In genomic region chr13:101155920-101156319, GRCh38 we compare ENCODE assay signal across 13 cellular contexts.
DNase-seq lines count a peak whose midpoint lies in the region; ATAC-seq, FAIRE-seq and TF ChIP-seq lines count a peak whose summit lies in the region.
"Had no signal": no experiment of that assay in that cellular context is flagged by ENCODE, and none has a peak within 500 bp of the region (broad histone marks: within the 10 kb centered on the region; RNA-seq: fewer than 3 reads in every experiment).

No MANE protein-coding gene starts in this region.

- H3K4me3 Mint-ChIP-seq in astrocyte (ENCODE audit: unreplicated experiment) = no peak overlapping the region
- H3K4me3 Mint-ChIP-seq: activated T-helper 17 cell treated with anti-CD3 and anti-CD28 coated beads, Interleukin-2, amount 50 U/mL, for 72 hours had no signal

- no peaks in the 10 kb centered on the region for H3K27me3 Mint-ChIP-seq in astrocyte (ENCODE audit: low read depth, unreplicated experiment)

- H3K36me3 Mint-ChIP-seq in astrocyte (ENCODE audit: low read depth, unreplicated experiment) = no peaks in the 10 kb centered on the region

- H3K4me1 ChIP-seq in astrocyte (ENCODE audit: insufficient read depth, low read length) = no peaks in the 10 kb centered on the region

- no peak overlapping the region for H3K4me3 ChIP-seq in astrocyte (ENCODE audit: insufficient read depth, low read depth, low read length)

- no peak overlapping the region for H3K27ac Mint-ChIP-seq in astrocyte (ENCODE audit: unreplicated experiment)
- H3K27ac Mint-ChIP-seq: activated T-helper 17 cell treated with anti-CD3 and anti-CD28 coated beads, Interleukin-2, amount 50 U/mL, for 72 hours had no signal

- FAIRE-seq in astrocyte (lab: Jason Lieb, UNC) = no peak

- H3K9ac ChIP-seq in astrocyte (ENCODE audit: low read length) = no peak overlapping the region

- no peaks in the 10 kb centered on the region for H3K79me2 ChIP-seq in astrocyte (ENCODE audit: insufficient read depth, low read length)

- H4K20me1 ChIP-seq in astrocyte (ENCODE audit: insufficient read depth, low read length) = no peaks in the 10 kb centered on the region

- CTCF ChIA-PET in GM10248 (lab: Yijun Ruan, JAX) = interaction anchor here (1.0 to 4.2 kb wide), 3 partner anchors 11 to 30 kb away, joined by 3 to 32 read pairs (median 4); no protein-coding TSS in a partner anchor

- TF ChIP-seq CTCF in GM10248 (IDR thresholded peaks at IDR 0.05; ENCODE audit: control extremely low read depth, extremely low read depth, low read depth, missing control alignments) (peak; percentile 15), astrocyte (IDR thresholded peaks at IDR 0.05; ENCODE audit: insufficient read depth, low read depth, low read length) (peak; percentile 46)

- ATAC-seq in HG02973 (IDR thresholded peaks at IDR 0.05; ENCODE audit: unreplicated experiment) = peak; percentile 56
- ATAC-seq in activated CD4-positive, CD25-positive, alpha-beta regulatory T cell treated with anti-CD3 and anti-CD28 coated beads, Interleukin-2, amount 50 U/mL, for 24 hours = no peak
- ATAC-seq: activated T-helper 17 cell treated with anti-CD3 and anti-CD28 coated beads, Interleukin-2, amount 50 U/mL, for 72 hours; sciatic nerve had no signal

- no peaks in the 10 kb centered on the region for H3K9me3 Mint-ChIP-seq in astrocyte (ENCODE audit: unreplicated experiment)
- H3K9me3 Mint-ChIP-seq: activated T-helper 17 cell treated with anti-CD3 and anti-CD28 coated beads, Interleukin-2, amount 50 U/mL, for 72 hours had no signal

- H3K4me1 Mint-ChIP-seq in astrocyte (ENCODE audit: low read depth, unreplicated experiment) = no peaks in the 10 kb centered on the region
- H3K4me1 Mint-ChIP-seq: activated T-helper 17 cell treated with anti-CD3 and anti-CD28 coated beads, Interleukin-2, amount 50 U/mL, for 72 hours had no signal

- no peak overlapping the region for H3K4me2 ChIP-seq in astrocyte (ENCODE audit: low read length)

- H3K36me3 ChIP-seq in astrocyte (ENCODE audit: insufficient read depth, low read length) = no peaks in the 10 kb centered on the region

- no peak overlapping the region for H2AFZ ChIP-seq in astrocyte (ENCODE audit: low read depth, low read length)

- no peak overlapping the region for H3K27ac ChIP-seq in astrocyte (ENCODE audit: low read depth, low read length)

- in situ Hi-C loops in KBM-7 (cut with MboI; ENCODE audit: low pct_unique_long_range_greater_than_20kb, low sequenced_read_pairs) = no loop called here

- POLR2A ChIA-PET in GM10248 (lab: Yijun Ruan, JAX) = no interaction called here

- H3K27me3 ChIP-seq in astrocyte (ENCODE audit: insufficient read depth, low read length) = no peaks in the 10 kb centered on the region

- H3K9me3 ChIP-seq in astrocyte (ENCODE audit: insufficient read depth, low read depth, low read length) = no peaks in the 10 kb centered on the region

- DNase-seq in GM10248 (ENCODE audit: extremely low spot score) (no peak), astrocyte (ENCODE audit: low read depth) (no peak), myocyte (ENCODE audit: low read depth) (peak; percentile 10), germinal center (ENCODE audit: low spot score) (no peak), KBM-7 (no peak)
- no peak for DNase-seq in effector CD4-positive, alpha-beta T cell
- DNase-seq: effector CD8-positive, alpha-beta T cell; GF-D8; NCI-H226 had no signal
